Comparison of ENCODE assay signal across 14 cellular contexts in the genomic region with DNA sequence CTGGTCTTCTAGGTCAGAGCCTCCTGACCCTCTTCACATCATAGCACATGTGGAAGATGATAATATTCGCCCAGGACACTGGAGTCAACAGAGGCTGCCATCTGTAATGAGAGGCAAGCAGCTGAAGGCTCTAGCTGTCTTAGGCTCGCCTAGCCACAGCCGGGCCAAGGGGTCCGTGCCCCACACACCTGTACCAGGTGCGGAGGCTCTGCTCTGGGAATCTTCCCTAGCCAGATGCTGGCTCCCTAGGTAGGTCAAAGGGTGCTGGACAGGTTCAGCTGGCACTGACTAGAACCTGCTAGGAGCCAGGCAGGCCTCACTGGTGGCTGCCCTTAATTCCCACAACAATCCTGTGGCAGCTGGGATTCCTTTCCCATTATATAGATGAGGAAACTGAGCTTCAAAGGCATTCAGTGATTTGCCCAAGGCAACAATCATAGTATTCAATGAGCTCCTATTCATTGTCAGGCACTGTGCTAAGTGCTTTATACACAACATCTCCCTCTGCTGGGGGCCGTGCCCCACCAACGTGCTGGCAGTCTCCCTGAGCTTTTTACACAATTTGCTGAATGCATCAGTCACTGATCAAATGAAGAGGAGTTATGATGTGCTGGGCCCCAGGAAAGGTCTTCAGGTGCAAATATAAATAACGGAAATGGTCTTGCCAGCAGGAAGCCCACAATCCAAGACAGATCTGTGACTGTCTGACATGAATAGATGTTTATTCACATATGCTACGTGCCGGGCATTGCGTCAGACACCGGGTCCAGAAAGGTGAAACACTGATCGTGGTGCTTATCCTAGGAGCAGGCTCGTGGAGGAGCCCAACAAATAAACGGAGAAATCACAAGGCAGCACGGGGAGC. TPM values are rescaled to one million over a fixed set of nuclear protein-coding genes. Genes with fewer than 3 reads are reported as not detected.
A peak's percentile ranks its signal among the peaks of the same experiment; 100 is the strongest.
DNase-seq lines count a peak whose midpoint lies in the region; ATAC-seq and TF ChIP-seq lines count a peak whose summit lies in the region.
"Had no signal": no experiment of that assay in that cellular context is flagged by ENCODE, and none has a peak within 500 bp of the region (broad histone marks: within the 10 kb centered on the region; RNA-seq: fewer than 3 reads in every experiment).

No MANE protein-coding gene starts in this region.

- H4K20me1 ChIP-seq in smooth muscle cell (ENCODE audit: low read depth), result no peaks in the 10 kb centered on the region

- H3K9me3 ChIP-seq in cardiac muscle cell (ENCODE audit: low read depth), result no peaks in the 10 kb centered on the region
- no peaks in the 10 kb centered on the region for H3K9me3 ChIP-seq in right cardiac atrium (ENCODE audit: control insufficient read depth, low read length)
- no peaks in the 10 kb centered on the region for H3K9me3 ChIP-seq in smooth muscle cell (replicated peaks; ENCODE audit: low read depth)
- H3K9me3 ChIP-seq in CD4-positive, alpha-beta memory T cell (ENCODE audit: control insufficient read depth in 1 of 2, low read length in 2 of 2), result no peaks in the 10 kb centered on the region

- H3K4me2 ChIP-seq in smooth muscle cell, result no peak overlapping the region

- H3F3A ChIP-seq in smooth muscle cell (ENCODE audit: low read depth), result no peaks in the 10 kb centered on the region

- H3K4me1 Mint-ChIP-seq in natural killer cell, result no peaks in the 10 kb centered on the region
- H3K4me1 Mint-ChIP-seq in CD4-positive, alpha-beta memory T cell, result no peaks in the 10 kb centered on the region
- H3K4me1 Mint-ChIP-seq: CD14-positive monocyte, T-cell had no signal

- H3K27ac Mint-ChIP-seq in natural killer cell, result no peak overlapping the region
- peak overlapping the region in 1 of 7 donors; percentile 34 for H3K27ac Mint-ChIP-seq in CD4-positive, alpha-beta memory T cell
- H3K27ac Mint-ChIP-seq: CD14-positive monocyte, T-cell had no signal

- no peaks in the 10 kb centered on the region for H3K4me1 ChIP-seq in cardiac muscle cell (ENCODE audit: low read depth)
- no peaks in the 10 kb centered on the region for H3K4me1 ChIP-seq in right cardiac atrium (ENCODE audit: control insufficient read depth, insufficient read depth, low read length)
- H3K4me1 ChIP-seq in smooth muscle cell (ENCODE audit: low read depth), result no peaks in the 10 kb centered on the region
- no peaks in the 10 kb centered on the region for H3K4me1 ChIP-seq in CD4-positive, alpha-beta memory T cell (ENCODE audit: insufficient read depth, low read length)

- ATAC-seq in right cardiac atrium (no peak), natural killer cell (no peak)
- ATAC-seq: T-cell had no signal

- intact Hi-C loops in right cardiac atrium (cut with DNase I) (no loop called here), natural killer cell (cut with micrococcal nuclease) (no loop called here)
- intact Hi-C loops in CD4-positive, alpha-beta memory T cell (cut with micrococcal nuclease), result no loop called here

- no peak overlapping the region for H3K9ac ChIP-seq in smooth muscle cell (ENCODE audit: low read depth)

- DNase-seq in cardiac muscle cell (ENCODE audit: low read depth in 1 of 2, low spot score in 1 of 2) (peak in 1 of 2 donors; percentile 13), right cardiac atrium (no peak), LNCaP clone FGC (ENCODE audit: low read depth) (no peak), caudate nucleus (lab: John Stamatoyannopoulos, UW) (peak in 20 of 61 donors; percentile 3 to 66 (median 16)), natural killer cell (no peak), smooth muscle cell (lab: John Stamatoyannopoulos, UW; ENCODE audit: unreplicated experiment) (no peak)
- no peak for DNase-seq in CD4-positive, alpha-beta memory T cell
- DNase-seq: activated CD4-positive, alpha-beta T cell treated with anti-CD3 and anti-CD28 coated beads, Interleukin-2, amount 50 U/mL, for 48 hours; naive B cell; NCI-H446; T-cell had no signal

- CTCF ChIA-PET in CD4-positive, alpha-beta memory T cell (lab: Charles Lee; ENCODE audit: partially characterized antibody), result no interaction called here

- no peaks in the 10 kb centered on the region for H3K79me2 ChIP-seq in smooth muscle cell (ENCODE audit: low read depth)

- H3K36me3 ChIP-seq in cardiac muscle cell (no peaks in the 10 kb centered on the region), smooth muscle cell (ENCODE audit: low read depth) (no peaks in the 10 kb centered on the region)
- no peaks in the 10 kb centered on the region for H3K36me3 ChIP-seq in CD4-positive, alpha-beta memory T cell (ENCODE audit: insufficient read depth, low read length)

- POLR2A ChIA-PET in CD4-positive, alpha-beta memory T cell (lab: Charles Lee; ENCODE audit: partially characterized antibody), result no interaction called here

- peaks cover 2 to 9% of the 10 kb centered on the region in 2 donors for H3K27me3 Mint-ChIP-seq in natural killer cell (ENCODE audit: low read depth in 2 of 2)
- H3K27me3 Mint-ChIP-seq in CD4-positive, alpha-beta memory T cell, result peaks cover 0 to 2% of the 10 kb centered on the region in 2 donors

- WGBS in right cardiac atrium, result 82% methylated on average over 16 of the region's 16 CpGs
- WGBS in smooth muscle cell (ENCODE audit: low lambda C conversion rate), result 70% methylated on average over 16 of the region's 16 CpGs

- no peak overlapping the region for H3K4me3 Mint-ChIP-seq in natural killer cell
- H3K4me3 Mint-ChIP-seq in CD4-positive, alpha-beta memory T cell, result no peak overlapping the region
- H3K4me3 Mint-ChIP-seq: CD14-positive monocyte, naive B cell, T-cell had no signal

- TF ChIP-seq CTCF in cardiac muscle cell (IDR thresholded peaks at IDR 0.05; ENCODE audit: low read depth, low read length) (peak; percentile 20), LNCaP clone FGC (IDR thresholded peaks at IDR 0.05; ENCODE audit: control insufficient read depth, extremely low read depth, insufficient read depth) (0 out of 2 replicates have a peak, but pooled peaks have one; percentile 14), natural killer cell (IDR thresholded peaks at IDR 0.05) (no peak), smooth muscle cell (IDR thresholded peaks at IDR 0.05; ENCODE audit: borderline replicate concordance, insufficient read depth, poor library complexity, severe bottlenecking) (no peak)

- H3K36me3 Mint-ChIP-seq in natural killer cell, result no peaks in the 10 kb centered on the region
- no peaks in the 10 kb centered on the region for H3K36me3 Mint-ChIP-seq in CD4-positive, alpha-beta memory T cell
- H3K36me3 Mint-ChIP-seq: CD14-positive monocyte, naive B cell, T-cell had no signal

- H3K27ac ChIP-seq in cardiac muscle cell, result no peak overlapping the region
- H3K27ac ChIP-seq in right cardiac atrium (ENCODE audit: low read length), result no peak overlapping the region
- peak overlapping the region; percentile 19 for H3K27ac ChIP-seq in caudate nucleus (ENCODE audit: low read depth, low read length)
- H3K27ac ChIP-seq in temporal lobe (ENCODE audit: low read depth, low read length), result peak overlapping the region; percentile 28
- H3K27ac ChIP-seq in smooth muscle cell (ENCODE audit: low read depth), result no peak overlapping the region
- H3K27ac ChIP-seq in CD4-positive, alpha-beta memory T cell (ENCODE audit: low read depth, low read length), result no peak overlapping the region
- H3K27ac ChIP-seq: skin epidermis had no signal

- H3K9me3 Mint-ChIP-seq in natural killer cell, result no peaks in the 10 kb centered on the region
- H3K9me3 Mint-ChIP-seq in CD4-positive, alpha-beta memory T cell, result no peaks in the 10 kb centered on the region
- H3K9me3 Mint-ChIP-seq: CD14-positive monocyte, T-cell had no signal

- no peak overlapping the region for H2AFZ ChIP-seq in smooth muscle cell (ENCODE audit: low read depth)

- H3K4me3 ChIP-seq in cardiac muscle cell (no peak overlapping the region), right cardiac atrium (ENCODE audit: low read length) (no peak overlapping the region), LNCaP clone FGC (ENCODE audit: low read depth, low read length) (no peak overlapping the region), smooth muscle cell (no peak overlapping the region)
- no peak overlapping the region for H3K4me3 ChIP-seq in CD4-positive, alpha-beta memory T cell (ENCODE audit: low read length in 2 of 2)
- H3K4me3 ChIP-seq: skin epidermis had no signal

- H3K27me3 ChIP-seq in cardiac muscle cell, result peaks cover 11% of the 10 kb centered on the region
- H3K27me3 ChIP-seq in right cardiac atrium (ENCODE audit: control insufficient read depth, insufficient read depth), result no peaks in the 10 kb centered on the region
- no peaks in the 10 kb centered on the region for H3K27me3 ChIP-seq in smooth muscle cell (ENCODE audit: low read depth)
- H3K27me3 ChIP-seq in CD4-positive, alpha-beta memory T cell (ENCODE audit: insufficient read depth, low read length), result no peaks in the 10 kb centered on the region

RNA-seq across cellular contexts. Expression of a gene that starts 58.0 kb away (rescaled TPM):
- total RNA-seq in cardiac muscle cell (34.0 TPM in 2 replicates), right cardiac atrium (1 to 10 TPM; 5.5 to 7.7 (median 6.7) TPM), temporal lobe (17.0 TPM), natural killer cell (10 to 100 TPM; 17.5 to 21.8 (median 17.7) TPM), smooth muscle cell (17.1 and 20.0 TPM in 2 replicates)
- polyA plus RNA-seq in cardiac muscle cell (11.5 and 14.9 TPM in 2 replicates), right cardiac atrium (3.4 TPM), smooth muscle cell (5.9 and 8.8 TPM in 2 replicates)
- total RNA-seq in CD4-positive, alpha-beta memory T cell, result 10 to 100 TPM; 22.2 to 26.0 TPM
- polyA plus RNA-seq in CD4-positive, alpha-beta memory T cell, result 10 to 100 TPM; 10.1 to 13.9 TPM

Comparison
In these comparisons a context has a peak if more than half of its experiments do, and no peak if none do; other contexts are left out.
1. H3K27ac ChIP-seq: peak in caudate nucleus (single experiment) and temporal lobe (single experiment); none in cardiac muscle cell (single experiment), right cardiac atrium (single experiment), smooth muscle cell (single experiment) and CD4-positive, alpha-beta memory T cell (single experiment).
2. CTCF ChIP-seq: peak in cardiac muscle cell (single experiment) and LNCaP clone FGC (single experiment); none in natural killer cell (single experiment) and smooth muscle cell (single experiment).